In the genomic region with DNA sequence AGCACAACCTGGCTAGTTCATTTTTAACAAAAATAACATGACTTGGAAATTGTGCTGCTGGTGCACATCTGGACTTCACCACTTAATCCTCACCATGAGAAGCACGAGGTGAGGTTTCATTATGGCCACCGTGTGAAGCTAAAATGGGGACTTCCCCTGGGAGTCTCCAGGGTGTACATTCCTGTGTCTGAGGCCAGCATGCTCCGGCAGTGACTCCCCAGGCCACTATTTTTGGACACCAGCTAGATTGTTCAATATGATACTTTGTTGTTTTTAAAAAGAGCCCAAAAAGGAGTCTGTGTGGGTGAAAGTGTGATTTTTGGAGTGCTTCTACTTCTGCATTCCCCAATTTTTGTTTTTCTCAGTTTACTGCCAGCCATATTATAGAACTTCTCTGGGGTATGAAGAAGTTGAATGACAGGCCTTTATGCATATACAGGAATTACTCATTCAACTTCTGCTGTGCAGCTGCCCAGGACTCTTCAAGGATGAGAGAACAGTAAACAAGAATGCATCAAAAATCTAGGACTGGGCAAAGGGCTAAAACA, we compare ENCODE assay signal across 11 cellular contexts. TPM values are rescaled to one million over a fixed set of nuclear protein-coding genes. Genes with fewer than 3 reads are reported as not detected.
DNase-seq lines count a peak whose midpoint lies in the region; ATAC-seq and TF ChIP-seq lines count a peak whose summit lies in the region.
"Had no signal": no experiment of that assay in that cellular context is flagged by ENCODE, and none has a peak within 500 bp of the region (broad histone marks: within the 10 kb centered on the region; RNA-seq: fewer than 3 reads in every experiment).

No MANE protein-coding gene starts in this region.

- no peaks in the 10 kb centered on the region for H3K27me3 Mint-ChIP-seq in chondrocyte (ENCODE audit: low read depth)
- peaks cover 0 to 2% of the 10 kb centered on the region in 2 donors for H3K27me3 Mint-ChIP-seq in CD4-positive, alpha-beta memory T cell
- H3K27me3 Mint-ChIP-seq in activated CD4-positive, alpha-beta T cell treated with anti-CD3 and anti-CD28 coated beads, Interleukin-2, amount 10 ng/mL, durations not matched to agents 24 days and 14 days, result peaks cover 31% of the 10 kb centered on the region

- H4K20me1 ChIP-seq in BLaER1 treated with 17β-estradiol and CSF1 and Interleukin-3, amounts not matched to agents 10 nM and 100 nM, result no peaks in the 10 kb centered on the region

- H3K4me2 ChIP-seq in BLaER1 treated with 17β-estradiol and CSF1 and Interleukin-3, amounts not matched to agents 10 nM and 100 nM, result peak overlapping the region; percentile 58 to 82 (median 68)

- no peak for TF ChIP-seq CTCF in chondrocyte (IDR thresholded peaks at IDR 0.05)

- peaks cover 9% of the 10 kb centered on the region for H3K9me3 Mint-ChIP-seq in chondrocyte (ENCODE audit: low read depth)
- H3K9me3 Mint-ChIP-seq in CD4-positive, alpha-beta memory T cell, result peaks cover 0 to 3% (median 0%) of the 10 kb centered on the region in 8 donors
- peaks cover 6% of the 10 kb centered on the region for H3K9me3 Mint-ChIP-seq in activated CD4-positive, alpha-beta T cell treated with anti-CD3 and anti-CD28 coated beads, Interleukin-2, amount 10 ng/mL, durations not matched to agents 24 days and 14 days

- H3K4me3 Mint-ChIP-seq in chondrocyte (ENCODE audit: unreplicated experiment), result peak overlapping the region; percentile 0
- H3K4me3 Mint-ChIP-seq in CD4-positive, alpha-beta memory T cell, result no peak overlapping the region
- no peak overlapping the region for H3K4me3 Mint-ChIP-seq in activated CD4-positive, alpha-beta T cell treated with anti-CD3 and anti-CD28 coated beads, Interleukin-2, amount 10 ng/mL, durations not matched to agents 24 days and 14 days

- H3K4me1 ChIP-seq in BLaER1 treated with 17β-estradiol and CSF1 and Interleukin-3, amounts not matched to agents 10 nM and 100 nM, result peaks cover 18 to 24% (median 22%) of the 10 kb centered on the region in 10 experiments
- no peaks in the 10 kb centered on the region for H3K4me1 ChIP-seq in CD4-positive, alpha-beta memory T cell (ENCODE audit: insufficient read depth, low read length)

- H3K27ac Mint-ChIP-seq in chondrocyte (ENCODE audit: unreplicated experiment), result peak overlapping the region; percentile 95
- no peak overlapping the region for H3K27ac Mint-ChIP-seq in CD4-positive, alpha-beta memory T cell
- no peak overlapping the region for H3K27ac Mint-ChIP-seq in activated CD4-positive, alpha-beta T cell treated with anti-CD3 and anti-CD28 coated beads, Interleukin-2, amount 10 ng/mL, durations not matched to agents 24 days and 14 days

- H3K9ac ChIP-seq in BLaER1 treated with 17β-estradiol and CSF1 and Interleukin-3, amounts not matched to agents 10 nM and 100 nM, result peak overlapping the region in 7 of 11 experiments; percentile 8 to 54 (median 46); a peak in 10 of 22 replicates

- peaks cover 46% of the 10 kb centered on the region for H3K4me1 Mint-ChIP-seq in chondrocyte (ENCODE audit: low read depth)
- H3K4me1 Mint-ChIP-seq in CD4-positive, alpha-beta memory T cell, result no peaks in the 10 kb centered on the region
- no peaks in the 10 kb centered on the region for H3K4me1 Mint-ChIP-seq in activated CD4-positive, alpha-beta T cell treated with anti-CD3 and anti-CD28 coated beads, Interleukin-2, amount 10 ng/mL, durations not matched to agents 24 days and 14 days

- POLR2A ChIA-PET in CD4-positive, alpha-beta memory T cell (lab: Charles Lee; ENCODE audit: partially characterized antibody), result interaction anchor here (0.7 to 2.3 kb wide), 3 partner anchors 15 to 368 kb away, joined by 3 to 12 read pairs (median 3); no protein-coding TSS in a partner anchor

- no peaks in the 10 kb centered on the region for H3K27me3 ChIP-seq in BLaER1 treated with 17β-estradiol and CSF1 and Interleukin-3, amounts not matched to agents 10 nM and 100 nM
- H3K27me3 ChIP-seq in CD4-positive, alpha-beta memory T cell (ENCODE audit: insufficient read depth, low read length), result no peaks in the 10 kb centered on the region

- peak overlapping the region; percentile 18 to 63 (median 54); a peak in 19 of 22 replicates for H3K27ac ChIP-seq in BLaER1 treated with 17β-estradiol and CSF1 and Interleukin-3, amounts not matched to agents 10 nM and 100 nM
- H3K27ac ChIP-seq in CD4-positive, alpha-beta memory T cell (ENCODE audit: low read depth, low read length), result no peak overlapping the region

- no peak overlapping the region for H3K4me3 ChIP-seq in BLaER1 treated with 17β-estradiol and CSF1 and Interleukin-3, amounts not matched to agents 10 nM and 100 nM
- H3K4me3 ChIP-seq in CD4-positive, alpha-beta memory T cell (ENCODE audit: low read length in 2 of 2), result no peak overlapping the region

- intact Hi-C loops in CD4-positive, alpha-beta memory T cell (cut with micrococcal nuclease), result no loop called here
- intact Hi-C loops in activated CD4-positive, alpha-beta T cell treated with anti-CD3 and anti-CD28 coated beads, Interleukin-2, amount 10 ng/mL, durations not matched to agents 24 days and 14 days (cut with micrococcal nuclease), result no loop called here
- intact Hi-C loops in head of caudate nucleus (cut with DNase I), result no loop called here

- CTCF ChIA-PET in CD4-positive, alpha-beta memory T cell (lab: Charles Lee; ENCODE audit: partially characterized antibody), result interaction anchor here (1.0 to 2.0 kb wide), 6 partner anchors 11 to 262 kb away, joined by 3 to 11 read pairs (median 4); no protein-coding TSS in a partner anchor

- no peaks in the 10 kb centered on the region for H3K36me3 ChIP-seq in BLaER1 treated with 17β-estradiol and CSF1 and Interleukin-3, amounts not matched to agents 10 nM and 100 nM
- H3K36me3 ChIP-seq in CD4-positive, alpha-beta memory T cell (ENCODE audit: insufficient read depth, low read length), result no peaks in the 10 kb centered on the region

- ATAC-seq in GM19438 (IDR thresholded peaks at IDR 0.05; ENCODE audit: low read depth, unreplicated experiment), result peak; percentile 95
- peak; percentile 94 for ATAC-seq in HG03097 (IDR thresholded peaks at IDR 0.05; ENCODE audit: low FRiP score, unreplicated experiment)

- H3K9me3 ChIP-seq in BLaER1 treated with 17β-estradiol and CSF1 and Interleukin-3, amounts not matched to agents 10 nM and 100 nM (replicated peaks in 1 of 11), result peaks cover 5 to 28% (median 16%) of the 10 kb centered on the region in 11 experiments; a peak in 19 of 22 replicates
- no peaks in the 10 kb centered on the region for H3K9me3 ChIP-seq in CD4-positive, alpha-beta memory T cell (ENCODE audit: control insufficient read depth in 1 of 2, low read length in 2 of 2)

- peaks cover 4% of the 10 kb centered on the region for H3K36me3 Mint-ChIP-seq in chondrocyte (ENCODE audit: low read depth)
- H3K36me3 Mint-ChIP-seq in CD4-positive, alpha-beta memory T cell, result no peaks in the 10 kb centered on the region
- no peaks in the 10 kb centered on the region for H3K36me3 Mint-ChIP-seq in activated CD4-positive, alpha-beta T cell treated with anti-CD3 and anti-CD28 coated beads, Interleukin-2, amount 10 ng/mL, durations not matched to agents 24 days and 14 days (ENCODE audit: low read depth)

- no peak for DNase-seq in chondrocyte (ENCODE audit: low spot score)
- no peak for DNase-seq in medulla oblongata (ENCODE audit: extremely low spot score)
- DNase-seq in CD4-positive, alpha-beta memory T cell, result no peak
- DNase-seq in activated CD4-positive, alpha-beta T cell treated with anti-CD3 and anti-CD28 coated beads, Interleukin-2, amount 10 ng/mL, durations not matched to agents 24 days and 14 days, result no peak
- DNase-seq in head of caudate nucleus, result no peak
- DNase-seq: activated naive CD4-positive, alpha-beta T cell; DND-41 had no signal

RNA-seq across cellular contexts. Expression of gene AICDA, which starts 16.9 kb away (rescaled TPM):
- total RNA-seq in chondrocyte, result not detected in 3 replicates
- not detected for total RNA-seq in CD4-positive, alpha-beta memory T cell
- polyA plus RNA-seq in CD4-positive, alpha-beta memory T cell, result not detected
- not detected in 2 replicates for total RNA-seq in activated CD4-positive, alpha-beta T cell treated with anti-CD3 and anti-CD28 coated beads, Interleukin-2, amount 10 ng/mL, durations not matched to agents 24 days and 14 days
- total RNA-seq: NCI-H460 had no signal

RNA-seq across cellular contexts. Expression of gene MFAP5, which starts 33.1 kb away (rescaled TPM):
- total RNA-seq in chondrocyte, result 16.2 to 40.2 TPM (median 38.0 TPM) in 3 replicates
- total RNA-seq in CD4-positive, alpha-beta memory T cell, result not detected
- not detected for polyA plus RNA-seq in CD4-positive, alpha-beta memory T cell
- not detected in 2 replicates for total RNA-seq in activated CD4-positive, alpha-beta T cell treated with anti-CD3 and anti-CD28 coated beads, Interleukin-2, amount 10 ng/mL, durations not matched to agents 24 days and 14 days
- total RNA-seq: NCI-H460 had no signal

Comparison
In these comparisons a context has a peak if more than half of its experiments do, and no peak if none do; other contexts are left out.
1. RNA of gene MFAP5, which starts 33.1 kb away (total RNA-seq): 16.2 to 40.2 TPM in chondrocyte; not detected in CD4-positive, alpha-beta memory T cell and not detected in activated CD4-positive, alpha-beta T cell treated with anti-CD3 and anti-CD28 coated beads, Interleukin-2, amount 10 ng/mL, durations not matched to agents 24 days and 14 days; every median in the first group is over 10 times any median in the second.